2 cellular contexts compared by ENCODE assay signal in genomic region chr9:3446313-3446712, GRCh38.
A peak's percentile ranks its signal among the peaks of the same experiment; 100 is the strongest.
TF ChIP-seq lines count a peak whose summit lies in the region.

No MANE protein-coding gene starts in this region.

TF ChIP-seq in SK-N-SH, 30 proteins besides CTCF, POLR2A, EP300 and RAD21 (continued from another document):
- TF ChIP-seq PBX3 (IDR thresholded peaks at IDR 0.05): peak; percentile 38; the same call in 1 of the 2 replicates
- 0 out of 2 replicates have a peak, but pooled peaks have one; percentile 7 for TF ChIP-seq NFIC (IDR thresholded peaks at IDR 0.05; ENCODE audit: borderline replicate concordance)
- TF ChIP-seq MAX (IDR thresholded peaks at IDR 0.05; ENCODE audit: low read depth): no peak
- TF ChIP-seq POLR2AphosphoS5 (IDR thresholded peaks at IDR 0.05; ENCODE audit: low read depth, low read length): peak; percentile 22; the same call in 1 of the 2 replicates

TF ChIP-seq in GM12878, 131 proteins besides CTCF, POLR2A, EP300 and RAD21 (continued from another document):
- TF ChIP-seq CHD1 (IDR thresholded peaks at IDR 0.05; ENCODE audit: low read depth, low read length): no peak
